34 cellular contexts compared by ENCODE assay signal in genomic region chr15:53225786-53226185, GRCh38.
A peak's percentile ranks its signal among the peaks of the same experiment; 100 is the strongest.
DNase-seq lines count a peak whose midpoint lies in the region; ATAC-seq, FAIRE-seq and TF ChIP-seq lines count a peak whose summit lies in the region.
"Had no signal": no experiment of that assay in that cellular context is flagged by ENCODE, and none has a peak within 500 bp of the region (broad histone marks: within the 10 kb centered on the region; RNA-seq: fewer than 3 reads in every experiment).

No MANE protein-coding gene starts in this region.

- no peak for TF ChIP-seq POLR2A in A549 (IDR thresholded peaks at IDR 0.05; ENCODE audit: low read length)

- ATAC-seq in A549 = no peak
- ATAC-seq: CD8-positive, alpha-beta T cell had no signal

- H3K4me1 ChIP-seq in A549 = no peaks in the 10 kb centered on the region
- H3K4me1 ChIP-seq: BE2C; BLaER1; BLaER1 treated with 17β-estradiol and CSF1 and Interleukin-3, amounts not matched to agents 10 nM and 100 nM; Caco-2 had no signal

- TF ChIP-seq CTCF in A549 (IDR thresholded peaks at IDR 0.05) = no peak

- CTCF ChIA-PET in A549 (lab: Yijun Ruan, JAX) = no interaction called here

- no peak overlapping the region for H3K4me2 ChIP-seq in A549
- H3K4me2 ChIP-seq: BLaER1; BLaER1 treated with 17β-estradiol and CSF1 and Interleukin-3, amounts not matched to agents 10 nM and 100 nM had no signal

- peak; percentile 89 for FAIRE-seq in A549 (lab: Jason Lieb, UNC)
- FAIRE-seq: A204.1, D721Med had no signal

- DNase-seq in A549 (ENCODE audit: low read depth in 1 of 2, low spot score in 1 of 2) (no peak), COLO829 (ENCODE audit: low spot score) (peak; percentile 54), RPMI7951 (ENCODE audit: low read depth) (peak; percentile 8), foreskin melanocyte (peak; percentile 87), RPMI8226 (no peak), OCI-M2 (lab: John Stamatoyannopoulos, UW; ENCODE audit: unreplicated experiment) (no peak), NCI-H2081 (lab: John Stamatoyannopoulos, UW) (no peak), NCI-H82 treated with DMSO at 0.1 percent for 48 hours (lab: John Stamatoyannopoulos, UW; ENCODE audit: unreplicated experiment) (no peak)
- DNase-seq: 8988T; ACHN; AML-193; BE2C; C1 segment of cervical spinal cord; Caco-2; Calu3; CD4-positive, alpha-beta memory T cell; CD4-positive, alpha-beta T cell; CD4-positive, CD25-positive, alpha-beta regulatory T cell; CD8-positive, alpha-beta memory T cell; CD8-positive, alpha-beta T cell; COR-L47; DMS 273 treated with DMSO at 0.1 percent for 48 hours; DMS153; DMS53; DMS79; DMS79 treated with DMSO at 0.1 percent for 48 hours; DND-41; EL had no signal

- no peak for TF ChIP-seq RAD21 in A549 (conservative IDR thresholded peaks at IDR 0.05 in 1 of 2, IDR thresholded peaks at IDR 0.05 in 1 of 2)

- H3K4me3 ChIP-seq in A549 = no peak overlapping the region
- H3K4me3 ChIP-seq: BLaER1; BLaER1 treated with 17β-estradiol and CSF1 and Interleukin-3, amounts not matched to agents 10 nM and 100 nM had no signal

- POLR2A ChIA-PET in A549 (lab: Yijun Ruan, JAX) = no interaction called here

- H3K27ac ChIP-seq in A549 = no peak overlapping the region
- H3K27ac ChIP-seq: 22Rv1; BLaER1; BLaER1 treated with 17β-estradiol and CSF1 and Interleukin-3, amounts not matched to agents 10 nM and 100 nM; C4-2B had no signal

- 41% methylated on average over 3 of the region's 3 CpGs for WGBS in A549 (ENCODE audit: missing lambda C conversion rate)

- H3K9me3 ChIP-seq in A549 = no peaks in the 10 kb centered on the region
- H3K9me3 ChIP-seq: BE2C; BLaER1; BLaER1 treated with 17β-estradiol and CSF1 and Interleukin-3, amounts not matched to agents 10 nM and 100 nM; Caco-2 had no signal

- TF ChIP-seq EP300 in A549 (IDR thresholded peaks at IDR 0.05) = no peak

TF ChIP-seq in A549, 52 proteins besides CTCF, POLR2A, EP300 and RAD21:
- TF ChIP-seq ZNF302 (CRISPR knock-in tag; IDR thresholded peaks at IDR 0.05) (no peak), ELK1 (IDR thresholded peaks at IDR 0.05; ENCODE audit: low read depth, low read length) (no peak), ZSCAN20 (CRISPR knock-in tag; IDR thresholded peaks at IDR 0.05) (no peak), CHD4 (IDR thresholded peaks at IDR 0.05; ENCODE audit: borderline replicate concordance) (no peak), FOSB (CRISPR knock-in tag; IDR thresholded peaks at IDR 0.05) (no peak), KDM5A (IDR thresholded peaks at IDR 0.05) (no peak), RCOR1 (IDR thresholded peaks at IDR 0.05; ENCODE audit: low read depth, low read length) (no peak)
- TF ChIP-seq, protein P1, sequence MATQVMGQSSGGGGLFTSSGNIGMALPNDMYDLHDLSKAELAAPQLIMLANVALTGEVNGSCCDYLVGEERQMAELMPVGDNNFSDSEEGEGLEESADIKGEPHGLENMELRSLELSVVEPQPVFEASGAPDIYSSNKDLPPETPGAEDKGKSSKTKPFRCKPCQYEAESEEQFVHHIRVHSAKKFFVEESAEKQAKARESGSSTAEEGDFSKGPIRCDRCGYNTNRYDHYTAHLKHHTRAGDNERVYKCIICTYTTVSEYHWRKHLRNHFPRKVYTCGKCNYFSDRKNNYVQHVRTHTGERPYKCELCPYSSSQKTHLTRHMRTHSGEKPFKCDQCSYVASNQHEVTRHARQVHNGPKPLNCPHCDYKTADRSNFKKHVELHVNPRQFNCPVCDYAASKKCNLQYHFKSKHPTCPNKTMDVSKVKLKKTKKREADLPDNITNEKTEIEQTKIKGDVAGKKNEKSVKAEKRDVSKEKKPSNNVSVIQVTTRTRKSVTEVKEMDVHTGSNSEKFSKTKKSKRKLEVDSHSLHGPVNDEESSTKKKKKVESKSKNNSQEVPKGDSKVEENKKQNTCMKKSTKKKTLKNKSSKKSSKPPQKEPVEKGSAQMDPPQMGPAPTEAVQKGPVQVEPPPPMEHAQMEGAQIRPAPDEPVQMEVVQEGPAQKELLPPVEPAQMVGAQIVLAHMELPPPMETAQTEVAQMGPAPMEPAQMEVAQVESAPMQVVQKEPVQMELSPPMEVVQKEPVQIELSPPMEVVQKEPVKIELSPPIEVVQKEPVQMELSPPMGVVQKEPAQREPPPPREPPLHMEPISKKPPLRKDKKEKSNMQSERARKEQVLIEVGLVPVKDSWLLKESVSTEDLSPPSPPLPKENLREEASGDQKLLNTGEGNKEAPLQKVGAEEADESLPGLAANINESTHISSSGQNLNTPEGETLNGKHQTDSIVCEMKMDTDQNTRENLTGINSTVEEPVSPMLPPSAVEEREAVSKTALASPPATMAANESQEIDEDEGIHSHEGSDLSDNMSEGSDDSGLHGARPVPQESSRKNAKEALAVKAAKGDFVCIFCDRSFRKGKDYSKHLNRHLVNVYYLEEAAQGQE (IDR thresholded peaks at IDR 0.05) = no peak

Comparison
In these comparisons a context has a peak if more than half of its experiments do, and no peak if none do; other contexts are left out.
1. DNase-seq: peak in COLO829 (single experiment), RPMI7951 (single experiment) and foreskin melanocyte (single experiment); none in A549 (0 of 2), RPMI8226 (single experiment), OCI-M2 (single experiment), NCI-H2081 (0 of 2) and NCI-H82 treated with DMSO at 0.1 percent for 48 hours (single experiment).